14 cellular contexts compared by ENCODE assay signal in the genomic region with DNA sequence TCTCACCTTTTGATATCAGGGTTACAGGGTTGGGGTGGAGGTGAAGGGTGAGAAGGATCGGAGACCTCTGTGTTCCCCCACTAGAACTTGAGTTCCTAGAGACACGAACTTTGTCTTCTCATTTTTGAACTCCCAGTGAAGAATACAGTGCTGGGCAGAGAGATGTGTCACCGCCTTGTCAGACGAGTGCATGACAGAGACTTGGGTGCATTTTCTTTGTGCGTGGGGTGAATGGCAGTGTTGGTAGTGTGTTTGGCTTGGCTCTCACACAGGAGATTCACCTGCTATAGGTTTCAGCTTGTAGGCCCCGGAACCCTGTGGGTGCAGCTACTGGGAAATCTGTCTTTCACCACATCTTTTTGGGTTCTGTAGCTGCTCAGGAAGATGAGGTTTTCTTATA. TPM values are rescaled to one million over a fixed set of nuclear protein-coding genes. Genes with fewer than 3 reads are reported as not detected.
A peak's percentile ranks its signal among the peaks of the same experiment; 100 is the strongest.
DNase-seq lines count a peak whose midpoint lies in the region; ATAC-seq and TF ChIP-seq lines count a peak whose summit lies in the region.
"Had no signal": no experiment of that assay in that cellular context is flagged by ENCODE, and none has a peak within 500 bp of the region (broad histone marks: within the 10 kb centered on the region; RNA-seq: fewer than 3 reads in every experiment).

No MANE protein-coding gene starts in this region.

- H3K9me3 ChIP-seq in Caco-2 (no peaks in the 10 kb centered on the region), ascending aorta (no peaks in the 10 kb centered on the region), body of pancreas (no peaks in the 10 kb centered on the region)

- 62 to 75% methylated on average over 6 of the region's 6 CpGs for WGBS in body of pancreas, 2 donors

- H3K27me3 Mint-ChIP-seq in Caco-2 (ENCODE audit: insufficient read depth, unreplicated experiment), result no peaks in the 10 kb centered on the region
- H3K27me3 Mint-ChIP-seq in activated naive CD8-positive, alpha-beta T cell treated with anti-CD3 and anti-CD28 coated beads, Interleukin-2, amount 50 U/mL, for 24 hours, result no peaks in the 10 kb centered on the region

- H3K4me1 ChIP-seq in Caco-2 (peaks cover 22% of the 10 kb centered on the region), ascending aorta (no peaks in the 10 kb centered on the region), body of pancreas (no peaks in the 10 kb centered on the region)

- H3K4me3 Mint-ChIP-seq in Caco-2 (ENCODE audit: unreplicated experiment), result no peak overlapping the region
- peak overlapping the region; percentile 51 for H3K4me3 Mint-ChIP-seq in activated naive CD8-positive, alpha-beta T cell treated with anti-CD3 and anti-CD28 coated beads, Interleukin-2, amount 50 U/mL, for 24 hours

- no peak for TF ChIP-seq CTCF in Caco-2 (IDR thresholded peaks at IDR 0.05; ENCODE audit: insufficient read depth in 1 of 2, low read depth in 1 of 2, low read length in 1 of 2, severe bottlenecking in 1 of 2, unreplicated experiment in 1 of 2)
- TF ChIP-seq CTCF in ascending aorta (IDR thresholded peaks at IDR 0.05), result no peak
- TF ChIP-seq CTCF in body of pancreas (IDR thresholded peaks at IDR 0.05), result no peak

- H3K4me1 Mint-ChIP-seq in Caco-2 (ENCODE audit: low read depth, unreplicated experiment), result peaks cover 6% of the 10 kb centered on the region
- peaks cover 100% of the 10 kb centered on the region for H3K4me1 Mint-ChIP-seq in activated naive CD8-positive, alpha-beta T cell treated with anti-CD3 and anti-CD28 coated beads, Interleukin-2, amount 50 U/mL, for 24 hours

- H3K4me3 ChIP-seq in Caco-2 (ENCODE audit: low read depth, low read length) (no peak overlapping the region), ascending aorta (no peak overlapping the region), body of pancreas (no peak overlapping the region)

- H3K27ac Mint-ChIP-seq in Caco-2 (ENCODE audit: unreplicated experiment), result peak overlapping the region; percentile 38
- peak overlapping the region; percentile 68 for H3K27ac Mint-ChIP-seq in activated naive CD8-positive, alpha-beta T cell treated with anti-CD3 and anti-CD28 coated beads, Interleukin-2, amount 50 U/mL, for 24 hours

- intact Hi-C loops in Caco-2 (cut with micrococcal nuclease; ENCODE audit: unreplicated experiment) (no loop called here), posterior vena cava (cut with DNase I) (no loop called here), ascending aorta (cut with DNase I) (no loop called here), body of pancreas (cut with DNase I) (no loop called here)

- DNase-seq in Caco-2, result no peak
- peak; percentile 69 for DNase-seq in activated CD8-positive, alpha-beta memory T cell treated with anti-CD3 and anti-CD28 coated beads, Interleukin-2, amount 50 U/mL, for 4 hours
- DNase-seq in activated naive CD8-positive, alpha-beta T cell treated with anti-CD3 and anti-CD28 coated beads, Interleukin-2, amount 50 U/mL, for 24 hours, result peak; percentile 57
- peak; percentile 83 for DNase-seq in stimulated activated CD4-positive, alpha-beta T cell treated with anti-CD3 and anti-CD28 coated beads, Interleukin-4, amount 100 ng/mL, for 24 hours
- DNase-seq in posterior vena cava (ENCODE audit: low spot score), result no peak
- no peak for DNase-seq in ascending aorta (ENCODE audit: low spot score in 2 of 2)
- no peak for DNase-seq in putamen (ENCODE audit: low spot score)
- no peak for DNase-seq in body of pancreas
- DNase-seq: erythroblast, NCI-H226 had no signal

- no peaks in the 10 kb centered on the region for H3K36me3 Mint-ChIP-seq in Caco-2 (ENCODE audit: insufficient read depth, unreplicated experiment)
- no peaks in the 10 kb centered on the region for H3K36me3 Mint-ChIP-seq in activated naive CD8-positive, alpha-beta T cell treated with anti-CD3 and anti-CD28 coated beads, Interleukin-2, amount 50 U/mL, for 24 hours (ENCODE audit: low read depth)

- H3K27ac ChIP-seq in ascending aorta (no peak overlapping the region), body of pancreas (no peak overlapping the region)

- no TSS peak for BruUV-seq in Caco-2 (replicated peaks; lab: Mats Ljungman, UMichigan)

- no peaks in the 10 kb centered on the region for H3K27me3 ChIP-seq in Caco-2 (replicated peaks; ENCODE audit: control insufficient read depth, insufficient read depth, low read length)
- no peaks in the 10 kb centered on the region for H3K27me3 ChIP-seq in ascending aorta
- H3K27me3 ChIP-seq in body of pancreas, result no peaks in the 10 kb centered on the region

- CTCF ChIA-PET in Caco-2 (lab: Charles Lee), result no interaction called here

- no peak for TF ChIP-seq POLR2A in body of pancreas (IDR thresholded peaks at IDR 0.05)

- ATAC-seq in activated naive CD8-positive, alpha-beta T cell treated with anti-CD3 and anti-CD28 coated beads, Interleukin-2, amount 50 U/mL, for 24 hours, result peak; percentile 67
- ATAC-seq in body of pancreas, result no peak
- ATAC-seq: sciatic nerve had no signal

- no peaks in the 10 kb centered on the region for H3K36me3 ChIP-seq in Caco-2 (ENCODE audit: control insufficient read depth, insufficient read depth, low read length)
- H3K36me3 ChIP-seq in ascending aorta, result no peaks in the 10 kb centered on the region
- H3K36me3 ChIP-seq in body of pancreas (replicated peaks in 1 of 2; ENCODE audit: insufficient read depth in 1 of 2, low read depth in 2 of 2), result no peaks in the 10 kb centered on the region

- POLR2A ChIA-PET in Caco-2 (lab: Charles Lee), result no interaction called here

- no peaks in the 10 kb centered on the region for H3K9me3 Mint-ChIP-seq in Caco-2 (ENCODE audit: unreplicated experiment)
- no peaks in the 10 kb centered on the region for H3K9me3 Mint-ChIP-seq in activated naive CD8-positive, alpha-beta T cell treated with anti-CD3 and anti-CD28 coated beads, Interleukin-2, amount 50 U/mL, for 24 hours

RNA-seq across cellular contexts. Expression of a gene that starts 40.0 kb away (rescaled TPM):
- total RNA-seq in Caco-2 (2022), result not detected in 2 replicates
- under 1 TPM; 0.46 to 0.62 TPM for total RNA-seq in posterior vena cava
- not detected for total RNA-seq in ascending aorta
- under 1 TPM in 1 of 2 donors, not detected in 1; 0.26 TPM for total RNA-seq in body of pancreas
- total RNA-seq: bronchial epithelial cell, MCF 10A had no signal

RNA-seq across cellular contexts. Expression of a gene that starts 42.3 kb away (rescaled TPM):
- 126 and 132 TPM in 2 replicates for total RNA-seq in Caco-2 (2022)
- 100 to 1,000 TPM in 1 of 2 donors, 10 to 100 TPM in 1; 80.7 to 101 TPM for total RNA-seq in posterior vena cava
- 147 TPM for total RNA-seq in ascending aorta
- total RNA-seq in body of pancreas, result 10 to 100 TPM; 48.0 to 50.8 TPM

RNA-seq across cellular contexts. Expression of a gene that starts 59.7 kb away (rescaled TPM):
- total RNA-seq in Caco-2 (2022), result not detected in 2 replicates
- 1 to 10 TPM; 1.1 to 7.7 TPM for total RNA-seq in posterior vena cava
- 3.4 TPM for total RNA-seq in ascending aorta
- 1 to 10 TPM in 1 of 2 donors, under 1 TPM in 1; 0.66 to 1.6 TPM for total RNA-seq in body of pancreas
- total RNA-seq: bronchial epithelial cell, mononuclear cell had no signal

Comparison
In these comparisons a context has a peak if more than half of its experiments do, and no peak if none do; other contexts are left out.
1. DNase-seq: peak in activated CD8-positive, alpha-beta memory T cell treated with anti-CD3 and anti-CD28 coated beads, Interleukin-2, amount 50 U/mL, for 4 hours (single experiment), activated naive CD8-positive, alpha-beta T cell treated with anti-CD3 and anti-CD28 coated beads, Interleukin-2, amount 50 U/mL, for 24 hours (single experiment) and stimulated activated CD4-positive, alpha-beta T cell treated with anti-CD3 and anti-CD28 coated beads, Interleukin-4, amount 100 ng/mL, for 24 hours (single experiment); none in Caco-2 (0 of 2), posterior vena cava (single experiment), ascending aorta (0 of 2), putamen (single experiment) and body of pancreas (0 of 4).